Comparison of ENCODE assay signal across 15 cellular contexts in genomic region chr3:150251654-150252053, GRCh38.
DNase-seq lines count a peak whose midpoint lies in the region; ATAC-seq, FAIRE-seq and TF ChIP-seq lines count a peak whose summit lies in the region.
"Had no signal": no experiment of that assay in that cellular context is flagged by ENCODE, and none has a peak within 500 bp of the region (broad histone marks: within the 10 kb centered on the region; RNA-seq: fewer than 3 reads in every experiment).

No MANE protein-coding gene starts in this region.

- peaks cover 7% of the 10 kb centered on the region for H3K9me3 Mint-ChIP-seq in osteocyte (ENCODE audit: unreplicated experiment)
- H3K9me3 Mint-ChIP-seq: central memory CD8-positive, alpha-beta T cell; T-helper 2 cell treated with Interferon-gamma antibody and Interleukin-4, amounts not matched to agents 5 μg/mL and 100 μg/mL, for 36 hours had no signal

- no peaks in the 10 kb centered on the region for H4K20me1 ChIP-seq in fibroblast of lung (ENCODE audit: control insufficient read depth, extremely low read depth, insufficient read depth, low read length)

- H2AFZ ChIP-seq in fibroblast of lung (ENCODE audit: low read length), result no peak overlapping the region

- H3K4me3 Mint-ChIP-seq in osteocyte (ENCODE audit: unreplicated experiment), result no peak overlapping the region
- H3K4me3 Mint-ChIP-seq: central memory CD8-positive, alpha-beta T cell; naive thymus-derived CD4-positive, alpha-beta T cell; T-helper 2 cell treated with Interferon-gamma antibody and Interleukin-4, amounts not matched to agents 5 μg/mL and 100 μg/mL, for 36 hours had no signal

- H3K9me3 ChIP-seq in SJSA1 (replicated peaks) (no peaks in the 10 kb centered on the region), fibroblast of lung (ENCODE audit: control insufficient read depth, insufficient read depth, low read depth, low read length) (no peaks in the 10 kb centered on the region)
- H3K9me3 ChIP-seq: uterus had no signal

- peak; percentile 47 for DNase-seq in Caki2 (ENCODE audit: low read depth)
- peak in 1 of 2 experiments; percentile 71 for DNase-seq in SJSA1 (ENCODE audit: low read depth in 1 of 2, low spot score in 2 of 2)
- DNase-seq in fibroblast of lung (ENCODE audit: low read depth in 2 of 2), result peak; percentile 61 to 90
- no peak for DNase-seq in osteocyte (ENCODE audit: extremely low spot score, unreplicated experiment)
- no peak for DNase-seq in HTR-8/SVneo (ENCODE audit: insufficient read length, low spot score)
- DNase-seq in DMS79 treated with DMSO at 0.1 percent for 48 hours (lab: John Stamatoyannopoulos, UW), result no peak
- no peak for DNase-seq in SIG-M5 (lab: John Stamatoyannopoulos, UW)
- DNase-seq: activated effector memory CD4-positive, alpha-beta T cell treated with Interleukin-2 at 50 U/mL for 16 hours; naive thymus-derived CD4-positive, alpha-beta T cell; uterus had no signal

- H3K4me1 Mint-ChIP-seq in osteocyte (ENCODE audit: unreplicated experiment), result peaks cover 81% of the 10 kb centered on the region
- H3K4me1 Mint-ChIP-seq: central memory CD8-positive, alpha-beta T cell had no signal

- H3K36me3 Mint-ChIP-seq in osteocyte (ENCODE audit: unreplicated experiment), result no peaks in the 10 kb centered on the region
- H3K36me3 Mint-ChIP-seq: naive thymus-derived CD4-positive, alpha-beta T cell had no signal

- in situ Hi-C loops in Caki2 (cut with HindIII; ENCODE audit: low pct_unique_long_range_greater_than_20kb, low sequenced_read_pairs), result no loop called here

- no peaks in the 10 kb centered on the region for H3K79me2 ChIP-seq in fibroblast of lung (ENCODE audit: control insufficient read depth, insufficient read depth, low read length)

- no peak for ATAC-seq in HG03565 (IDR thresholded peaks at IDR 0.05; ENCODE audit: unreplicated experiment)
- ATAC-seq: esophagus mucosa; GM12878; naive thymus-derived CD4-positive, alpha-beta T cell had no signal

- no peaks in the 10 kb centered on the region for H3K36me3 ChIP-seq in SJSA1
- no peaks in the 10 kb centered on the region for H3K36me3 ChIP-seq in fibroblast of lung (ENCODE audit: control insufficient read depth, insufficient read depth, low read length)
- H3K36me3 ChIP-seq: uterus had no signal

- no peaks in the 10 kb centered on the region for H3K27me3 Mint-ChIP-seq in osteocyte (ENCODE audit: unreplicated experiment)

- no peak overlapping the region for H3K9ac ChIP-seq in fibroblast of lung (ENCODE audit: insufficient read depth, low read length)

- no peak for TF ChIP-seq CTCF in fibroblast of lung (conservative IDR thresholded peaks at IDR 0.05 in 1 of 2, IDR thresholded peaks at IDR 0.05 in 1 of 2; ENCODE audit: low read depth in 1 of 2, low read length in 2 of 2)
- no peak for TF ChIP-seq CTCF in osteocyte (IDR thresholded peaks at IDR 0.05)

- FAIRE-seq in HTR-8/SVneo (lab: Jason Lieb, UNC), result no peak
- FAIRE-seq: GM12878 had no signal

- H3K4me3 ChIP-seq in SJSA1, result no peak overlapping the region
- H3K4me3 ChIP-seq in fibroblast of lung (replicated peaks in 1 of 4; ENCODE audit: control extremely low read depth in 1 of 4, insufficient read depth in 1 of 4, low read depth in 3 of 4, low read length in 4 of 4), result no peak overlapping the region
- H3K4me3 ChIP-seq: GM12878, uterus had no signal

- H3K27ac Mint-ChIP-seq in osteocyte (ENCODE audit: unreplicated experiment), result peak overlapping the region; percentile 96
- H3K27ac Mint-ChIP-seq: naive thymus-derived CD4-positive, alpha-beta T cell; T-helper 2 cell treated with Interferon-gamma antibody and Interleukin-4, amounts not matched to agents 5 μg/mL and 100 μg/mL, for 36 hours had no signal

- H3K27ac ChIP-seq in SJSA1, result peak overlapping the region; percentile 25
- peak overlapping the region; percentile 40 for H3K27ac ChIP-seq in fibroblast of lung (ENCODE audit: insufficient read depth, low read length)
- H3K27ac ChIP-seq: uterus had no signal

- no peak overlapping the region for H3K4me2 ChIP-seq in fibroblast of lung (ENCODE audit: extremely low read depth, insufficient read depth, low read length)

- no peaks in the 10 kb centered on the region for H3K27me3 ChIP-seq in SJSA1 (replicated peaks)
- H3K27me3 ChIP-seq in fibroblast of lung (ENCODE audit: control insufficient read depth, insufficient read depth, low read length), result no peaks in the 10 kb centered on the region
- H3K27me3 ChIP-seq: uterus had no signal

- H3K4me1 ChIP-seq in SJSA1 (replicated peaks) (peaks cover 57% of the 10 kb centered on the region), fibroblast of lung (ENCODE audit: control insufficient read depth, extremely low read depth, insufficient read depth, low read length) (peaks cover 26% of the 10 kb centered on the region)

Comparison
In these comparisons a context has a peak if more than half of its experiments do, and no peak if none do; other contexts are left out.
1. DNase-seq: peak in Caki2 (single experiment) and fibroblast of lung (2 of 2); none in osteocyte (single experiment), HTR-8/SVneo (single experiment), DMS79 treated with DMSO at 0.1 percent for 48 hours (single experiment) and SIG-M5 (single experiment).